Comparison of ENCODE assay signal across 1 cellular context in genomic region chr22:46053563-46054090, GRCh38.
A peak's percentile ranks its signal among the peaks of the same experiment; 100 is the strongest.
TF ChIP-seq lines count a peak whose summit lies in the region.

No MANE protein-coding gene starts in this region.

TF ChIP-seq in HEK293, 187 proteins besides CTCF, POLR2A, EP300 and RAD21 (continued from another document and continues in another):
- TF ChIP-seq REST (tag by site-specific recombination; IDR thresholded peaks at IDR 0.05), result no peak
- peak; percentile 67; the same call in 1 of the 2 replicates for TF ChIP-seq REPIN1 (tag by site-specific recombination; IDR thresholded peaks at IDR 0.05; ENCODE audit: low read depth)
- TF ChIP-seq ZNF335 (tag by site-specific recombination; conservative IDR thresholded peaks at IDR 0.05), result peak; percentile 2; the same call in 1 of the 2 replicates
- TF ChIP-seq KLF1 (tag by site-specific recombination; IDR thresholded peaks at IDR 0.05), result peak; percentile 64; the same call in 1 of the 2 replicates
- no peak; the same call in 1 of the 2 replicates for TF ChIP-seq ZNF214 (tag by site-specific recombination; IDR thresholded peaks at IDR 0.05; ENCODE audit: borderline replicate concordance)
- peak; percentile 63 for TF ChIP-seq PATZ1 (tag by site-specific recombination; IDR thresholded peaks at IDR 0.05)
- peak; percentile 30; the same call in 1 of the 2 replicates for TF ChIP-seq ZBTB6 (tag by site-specific recombination; IDR thresholded peaks at IDR 0.05)
- TF ChIP-seq ZNF148 (tag by site-specific recombination; IDR thresholded peaks at IDR 0.05; ENCODE audit: borderline replicate concordance), result peak; percentile 75; the same call in 1 of the 2 replicates
- TF ChIP-seq ZNF426 (tag by site-specific recombination; IDR thresholded peaks at IDR 0.05), result no peak
- no peak for TF ChIP-seq ZNF26 (tag by site-specific recombination; IDR thresholded peaks at IDR 0.05)
- no peak for TF ChIP-seq ZNF202 (tag by site-specific recombination; IDR thresholded peaks at IDR 0.05; ENCODE audit: borderline replicate concordance)
- peak; percentile 98 for TF ChIP-seq ZBTB8A (tag by site-specific recombination; IDR thresholded peaks at IDR 0.05)
- peak; percentile 90 for TF ChIP-seq ZNF660 (tag by site-specific recombination; IDR thresholded peaks at IDR 0.05)
- peak; percentile 24; the same call in 1 of the 2 replicates for TF ChIP-seq ZBTB10 (tag by site-specific recombination; IDR thresholded peaks at IDR 0.05)
- no peak for TF ChIP-seq ZNF404 (tag by site-specific recombination; IDR thresholded peaks at IDR 0.05)
- peak; percentile 44 for TF ChIP-seq ZXDB (tag by site-specific recombination; IDR thresholded peaks at IDR 0.05)
- TF ChIP-seq ZBTB17 (tag by site-specific recombination; IDR thresholded peaks at IDR 0.05), result no peak; the same call in 1 of the 2 replicates
- TF ChIP-seq ZNF184 (tag by site-specific recombination; IDR thresholded peaks at IDR 0.05), result peak; percentile 92; the same call in 1 of the 2 replicates
- TF ChIP-seq BCL11B (tag by site-specific recombination; IDR thresholded peaks at IDR 0.05; ENCODE audit: low read depth), result peak; percentile 69; the same call in 1 of the 2 replicates
- TF ChIP-seq ZNF433 (tag by site-specific recombination; IDR thresholded peaks at IDR 0.05; ENCODE audit: low read depth), result no peak
- peak; percentile 97 for TF ChIP-seq ZNF398 (tag by site-specific recombination; IDR thresholded peaks at IDR 0.05)
- no peak for TF ChIP-seq ZBTB49 (tag by site-specific recombination; IDR thresholded peaks at IDR 0.05; ENCODE audit: low read depth)
- peak; percentile 18; the same call in 1 of the 2 replicates for TF ChIP-seq ZNF513 (tag by site-specific recombination; IDR thresholded peaks at IDR 0.05)
- no peak for TF ChIP-seq ZNF341 (tag by site-specific recombination; IDR thresholded peaks at IDR 0.05; ENCODE audit: low read depth)
- TF ChIP-seq ZBTB1 (tag by site-specific recombination; IDR thresholded peaks at IDR 0.05), result peak; percentile 88; the same call in 1 of the 2 replicates
- TF ChIP-seq ZNF37A (tag by site-specific recombination; IDR thresholded peaks at IDR 0.05), result peak; percentile 72; the same call in 1 of the 2 replicates
- TF ChIP-seq ZNF324 (tag by site-specific recombination; IDR thresholded peaks at IDR 0.05), result no peak
- TF ChIP-seq ZNF76 (tag by site-specific recombination; IDR thresholded peaks at IDR 0.05; ENCODE audit: borderline replicate concordance, low read depth), result peak; percentile 67; the same call in 1 of the 2 replicates
- no peak for TF ChIP-seq ZNF169 (tag by site-specific recombination; IDR thresholded peaks at IDR 0.05)
